8 cellular contexts compared by ENCODE assay signal in genomic region chr2:138267161-138267901, GRCh38.
DNase-seq lines count a peak whose midpoint lies in the region; ATAC-seq and TF ChIP-seq lines count a peak whose summit lies in the region.

No MANE protein-coding gene starts in this region.

- no peaks in the 10 kb centered on the region for H3K27me3 ChIP-seq in heart left ventricle

- intact Hi-C loops in heart left ventricle (cut with DNase I), result no loop called here
- intact Hi-C loops in left ventricle myocardium superior (cut with micrococcal nuclease), result no loop called here

- DNase-seq in AG10803 (ENCODE audit: low read depth) (peak; percentile 72), fibroblast of mammary gland (ENCODE audit: low read depth) (peak; percentile 79), heart left ventricle (no peak), NCI-H510A treated with DMSO at 0.1 percent for 48 hours (lab: John Stamatoyannopoulos, UW) (no peak), left ventricle myocardium superior (no peak)
- no peak for DNase-seq in stimulated activated CD4-positive, alpha-beta T cell treated with anti-CD3 and anti-CD28 coated beads, Interleukin-4, amount 100 ng/mL, for 24 hours

- H3K36me3 ChIP-seq in heart left ventricle, result no peaks in the 10 kb centered on the region

- 69 to 82% (median 75%) methylated on average over 4 of the region's 4 CpGs for WGBS in heart left ventricle, 4 donors

- TF ChIP-seq CTCF in AG10803 (conservative IDR thresholded peaks at IDR 0.05; ENCODE audit: low read length), result no peak
- no peak for TF ChIP-seq CTCF in fibroblast of mammary gland (conservative IDR thresholded peaks at IDR 0.05; ENCODE audit: control insufficient read depth, insufficient read depth, low read depth, low read length)
- no peak for TF ChIP-seq CTCF in heart left ventricle (IDR thresholded peaks at IDR 0.05)

- no peak for TF ChIP-seq POLR2A in heart left ventricle (IDR thresholded peaks at IDR 0.05)

- peak overlapping the region in 1 of 12 donors; percentile 6 for H3K27ac ChIP-seq in heart left ventricle

- peaks cover 0 to 13% (median 0%) of the 10 kb centered on the region in 12 donors for H3K4me1 ChIP-seq in heart left ventricle

- H3K4me3 ChIP-seq in AG10803 (ENCODE audit: low read length) (no peak overlapping the region), fibroblast of mammary gland (ENCODE audit: control insufficient read depth, low read depth, low read length) (no peak overlapping the region), heart left ventricle (no peak overlapping the region)

- ATAC-seq in GM21423 (IDR thresholded peaks at IDR 0.05; ENCODE audit: unreplicated experiment) (peak; percentile 72), HG03460 (IDR thresholded peaks at IDR 0.05; ENCODE audit: unreplicated experiment) (peak; percentile 71), heart left ventricle (no peak), left ventricle myocardium superior (no peak)

- H3K9me3 ChIP-seq in heart left ventricle, result peaks cover 0 to 18% (median 7%) of the 10 kb centered on the region in 12 donors

Comparison
In these comparisons a context has a peak if more than half of its experiments do, and no peak if none do; other contexts are left out.
1. DNase-seq: peak in AG10803 (single experiment) and fibroblast of mammary gland (single experiment); none in heart left ventricle (0 of 5), NCI-H510A treated with DMSO at 0.1 percent for 48 hours (single experiment), left ventricle myocardium superior (single experiment) and stimulated activated CD4-positive, alpha-beta T cell treated with anti-CD3 and anti-CD28 coated beads, Interleukin-4, amount 100 ng/mL, for 24 hours (single experiment).
2. ATAC-seq: peak in GM21423 (single experiment) and HG03460 (single experiment); none in heart left ventricle (0 of 4) and left ventricle myocardium superior (single experiment).